ENCODE assay signal across 7 cellular contexts in the genomic region with DNA sequence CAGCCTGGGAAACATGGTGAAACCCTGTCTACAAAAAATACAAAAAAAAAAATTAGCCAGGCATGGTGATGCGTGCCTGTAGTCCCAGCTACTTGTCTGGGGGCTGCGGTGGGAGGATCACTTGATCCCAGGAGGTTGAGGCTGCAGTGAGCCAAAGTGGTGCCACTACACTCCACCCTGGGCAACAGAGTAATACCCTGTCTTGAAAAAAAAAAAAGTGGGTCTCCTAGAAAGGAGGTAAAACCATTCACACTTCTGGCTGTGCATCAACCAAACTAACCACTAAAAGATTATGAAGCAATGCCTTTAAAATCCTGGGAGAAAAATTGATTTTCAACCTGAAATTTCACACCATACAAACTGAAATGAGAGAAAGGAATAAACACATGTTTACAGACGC. TPM values are rescaled to one million over a fixed set of nuclear protein-coding genes. Genes with fewer than 3 reads are reported as not detected.
"Had no signal": no experiment of that assay in that cellular context is flagged by ENCODE, and none has a peak within 500 bp of the region (broad histone marks: within the 10 kb centered on the region; RNA-seq: fewer than 3 reads in every experiment).

No MANE protein-coding gene starts in this region.

- ATAC-seq: GM23338, K562 had no signal

- H3K27ac Mint-ChIP-seq: GM23338, H9 had no signal

- H3K4me1 Mint-ChIP-seq: GM23338 had no signal

- H3K4me2 ChIP-seq: GM23338 had no signal

- DNase-seq: H9, HCEC 1CT, IMR-90 had no signal

- H3K4me3 Mint-ChIP-seq: GM23338, H9 had no signal

- H3K4me3 ChIP-seq: GM23338, K562 had no signal

- H2AFZ ChIP-seq: GM23338 had no signal

RNA-seq across cellular contexts. Expression of a gene that starts 35.4 kb away (rescaled TPM):
- total RNA-seq: GM23338, H1, H9, HT-29, IMR-90 had no signal
- polyA plus RNA-seq: GM23338, H1, IMR-90 had no signal
